18 cellular contexts compared by ENCODE assay signal in the genomic region with DNA sequence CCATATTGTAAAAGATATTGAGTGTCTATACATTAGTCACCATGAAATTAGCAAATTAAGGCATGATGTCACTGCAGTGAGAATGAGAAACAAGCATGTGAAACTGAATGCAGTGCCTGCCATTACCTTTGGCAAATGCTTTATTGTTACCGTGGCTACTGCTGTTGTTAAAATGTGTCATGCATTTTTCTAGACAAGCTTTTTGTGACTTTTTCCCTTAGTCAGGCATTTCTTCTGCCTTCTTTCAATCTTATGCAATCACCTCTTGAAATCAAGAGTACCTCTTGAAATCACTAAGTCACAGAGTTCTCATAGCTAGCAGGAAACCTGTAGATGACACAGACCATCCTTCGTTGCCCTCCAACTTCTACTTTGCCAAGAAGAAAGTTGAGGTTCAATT.
DNase-seq lines count a peak whose midpoint lies in the region; ATAC-seq, FAIRE-seq and TF ChIP-seq lines count a peak whose summit lies in the region.
"Had no signal": no experiment of that assay in that cellular context is flagged by ENCODE, and none has a peak within 500 bp of the region (broad histone marks: within the 10 kb centered on the region; RNA-seq: fewer than 3 reads in every experiment).

No MANE protein-coding gene starts in this region.

- no peaks in the 10 kb centered on the region for H3K79me2 ChIP-seq in astrocyte (ENCODE audit: insufficient read depth, low read length)

- H4K91ac ChIP-seq in IMR-90 (ENCODE audit: insufficient read depth, low read depth, low read length): no peak overlapping the region

- in situ Hi-C loops in IMR-90 (cut with MboI; ENCODE audit: low sequenced_read_pairs): no loop called here

- H3K27me3 Mint-ChIP-seq in astrocyte (ENCODE audit: low read depth, unreplicated experiment): no peaks in the 10 kb centered on the region
- H3K27me3 Mint-ChIP-seq: activated naive CD8-positive, alpha-beta T cell treated with anti-CD3 and anti-CD28 coated beads, Interleukin-2, amount 50 U/mL, for 24 hours had no signal

- no peak overlapping the region for H3K4ac ChIP-seq in IMR-90 (ENCODE audit: low read depth, low read length)

- H3K9ac ChIP-seq in IMR-90 (ENCODE audit: low read depth, low read length): no peak overlapping the region
- H3K9ac ChIP-seq in astrocyte (ENCODE audit: low read length): no peak overlapping the region
- H3K9ac ChIP-seq: KMS-11 had no signal

- no peaks in the 10 kb centered on the region for H3K36me3 Mint-ChIP-seq in astrocyte (ENCODE audit: low read depth, unreplicated experiment)

- no peaks in the 10 kb centered on the region for H3K9me3 Mint-ChIP-seq in astrocyte (ENCODE audit: unreplicated experiment)

- no peak overlapping the region for H2AK5ac ChIP-seq in IMR-90 (ENCODE audit: low read depth, low read length)

- no peaks in the 10 kb centered on the region for H3K36me3 ChIP-seq in IMR-90 (ENCODE audit: control insufficient read depth, insufficient read depth, low read length)
- H3K36me3 ChIP-seq in astrocyte (ENCODE audit: insufficient read depth, low read length): no peaks in the 10 kb centered on the region
- H3K36me3 ChIP-seq in kidney epithelial cell (ENCODE audit: control insufficient read depth, insufficient read depth, low read length): no peaks in the 10 kb centered on the region
- H3K36me3 ChIP-seq in upper lobe of right lung: no peaks in the 10 kb centered on the region

- WGBS in IMR-90 (ENCODE audit: extremely low coverage in 2 of 2, insufficient read length in 1 of 2), 2 experiments: no CpG with 5 or more reads among the region's 2 CpGs

- H3K14ac ChIP-seq in IMR-90 (replicated peaks; ENCODE audit: low read depth, low read length): no peak overlapping the region

- dilution Hi-C loops in IMR-90 (cut with HindIII; ENCODE audit: low sequenced_read_pairs, unreplicated experiment): no loop called here

- DNase-seq in IMR-90 (peak; percentile 73), astrocyte (ENCODE audit: low read depth) (peak; percentile 3), kidney epithelial cell (ENCODE audit: low read depth) (peak; percentile 70), upper lobe of right lung (no peak), NCI-H2029 (lab: John Stamatoyannopoulos, UW) (no peak), NCI-H510A (lab: John Stamatoyannopoulos, UW) (no peak)
- DNase-seq: activated naive CD8-positive, alpha-beta T cell treated with anti-CD3 and anti-CD28 coated beads, Interleukin-2, amount 50 U/mL, for 24 hours; cerebellar nuclear complex; DND-41; NCI-H1105 treated with DMSO at 0.1 percent for 48 hours; NK-92 treated with Interleukin-12 subunit alpha and Interleukin-12 subunit beta, amount 100 ng/mL, for 24 hours; occipital lobe; stimulated activated CD4-positive, alpha-beta T cell treated with anti-CD3 and anti-CD28 coated beads, Interleukin-4, amount 100 ng/mL, for 4 hours had no signal

- H3K27ac ChIP-seq in IMR-90 (ENCODE audit: insufficient read depth, low read length) (no peak overlapping the region), astrocyte (ENCODE audit: low read depth, low read length) (no peak overlapping the region), upper lobe of right lung (no peak overlapping the region)
- H3K27ac ChIP-seq: C4-2B, KMS-11, RWPE1 had no signal

- peak overlapping the region; percentile 58; the same call in 1 of the 2 replicates for H3K18ac ChIP-seq in IMR-90 (ENCODE audit: low read depth, low read length)

- CTCF ChIA-PET in IMR-90 (lab: Yijun Ruan, JAX): no interaction called here

- H3K23ac ChIP-seq in IMR-90 (ENCODE audit: low read depth, low read length): no peak overlapping the region

- no peak overlapping the region for H2BK120ac ChIP-seq in IMR-90 (ENCODE audit: low read depth, low read length)

- H4K5ac ChIP-seq in IMR-90 (ENCODE audit: low read depth, low read length): no peak overlapping the region

- H2BK15ac ChIP-seq in IMR-90 (ENCODE audit: low read depth, low read length): no peak overlapping the region

- no peaks in the 10 kb centered on the region for H3K79me1 ChIP-seq in IMR-90 (ENCODE audit: low read depth in 1 of 2, low read length in 2 of 2)

- H2AK9ac ChIP-seq in IMR-90 (replicated peaks; ENCODE audit: low read depth, low read length, poor library complexity): no peak overlapping the region

- no peak for FAIRE-seq in astrocyte (lab: Jason Lieb, UNC)
- FAIRE-seq: islet of Langerhans had no signal

- H3K56ac ChIP-seq in IMR-90 (ENCODE audit: extremely low read depth, insufficient read depth, low read length): no peak overlapping the region

- POLR2A ChIA-PET in IMR-90 (lab: Charles Lee; ENCODE audit: unreplicated experiment): no interaction called here

- H3K4me1 Mint-ChIP-seq in astrocyte (ENCODE audit: low read depth, unreplicated experiment): peaks cover 1% of the 10 kb centered on the region
- H3K4me1 Mint-ChIP-seq: activated naive CD8-positive, alpha-beta T cell treated with anti-CD3 and anti-CD28 coated beads, Interleukin-2, amount 50 U/mL, for 24 hours had no signal

- no peak overlapping the region for H4K8ac ChIP-seq in IMR-90 (ENCODE audit: low read depth in 2 of 2, low read length in 2 of 2)

- H3K9me3 ChIP-seq in IMR-90 (ENCODE audit: control insufficient read depth, insufficient read depth, low read length): no peaks in the 10 kb centered on the region
- H3K9me3 ChIP-seq in astrocyte (ENCODE audit: insufficient read depth, low read depth, low read length): no peaks in the 10 kb centered on the region
- no peaks in the 10 kb centered on the region for H3K9me3 ChIP-seq in upper lobe of right lung

- no TSS peak for BruUV-seq in IMR-90 (replicated peaks; lab: Mats Ljungman, UMichigan)

- H3K4me3 ChIP-seq in IMR-90 (ENCODE audit: insufficient read depth, low read depth, low read length): no peak overlapping the region
- no peak overlapping the region for H3K4me3 ChIP-seq in astrocyte (ENCODE audit: insufficient read depth, low read depth, low read length)
- H3K4me3 ChIP-seq in kidney epithelial cell (ENCODE audit: low read depth, low read length): no peak overlapping the region
- no peak overlapping the region for H3K4me3 ChIP-seq in upper lobe of right lung

- intact Hi-C loops in IMR-90 (cut with micrococcal nuclease): no loop called here
- intact Hi-C loops in upper lobe of right lung (cut with DNase I): no loop called here

- TF ChIP-seq RAD21 in IMR-90 (IDR thresholded peaks at IDR 0.05; ENCODE audit: low read length): no peak

- H3K4me2 ChIP-seq in IMR-90 (ENCODE audit: low read depth, low read length): no peak overlapping the region; the same call in 1 of the 2 replicates
- no peak overlapping the region for H3K4me2 ChIP-seq in astrocyte (ENCODE audit: low read length)
- H3K4me2 ChIP-seq: KMS-11 had no signal

- no peak overlapping the region for H2BK20ac ChIP-seq in IMR-90 (ENCODE audit: low read depth, low read length)

- no peak for TF ChIP-seq POLR2A in IMR-90 (IDR thresholded peaks at IDR 0.05; ENCODE audit: low read depth, low read length)

- H4K20me1 ChIP-seq in IMR-90 (ENCODE audit: insufficient read depth, low read length) (no peaks in the 10 kb centered on the region), astrocyte (ENCODE audit: insufficient read depth, low read length) (no peaks in the 10 kb centered on the region)

- H3K27me3 ChIP-seq in IMR-90 (ENCODE audit: control insufficient read depth, insufficient read depth, low read length): no peaks in the 10 kb centered on the region
- H3K27me3 ChIP-seq in astrocyte (ENCODE audit: insufficient read depth, low read length): no peaks in the 10 kb centered on the region
- no peaks in the 10 kb centered on the region for H3K27me3 ChIP-seq in kidney epithelial cell (ENCODE audit: control insufficient read depth, insufficient read depth, low read length)
- no peaks in the 10 kb centered on the region for H3K27me3 ChIP-seq in upper lobe of right lung

- H2AFZ ChIP-seq in IMR-90 (replicated peaks; ENCODE audit: low read length, poor library complexity) (no peak overlapping the region), astrocyte (ENCODE audit: low read depth, low read length) (no peak overlapping the region)

- H3K27ac Mint-ChIP-seq in astrocyte (ENCODE audit: unreplicated experiment): peak overlapping the region; percentile 68
- H3K27ac Mint-ChIP-seq: activated naive CD8-positive, alpha-beta T cell treated with anti-CD3 and anti-CD28 coated beads, Interleukin-2, amount 50 U/mL, for 24 hours had no signal

- H3K4me1 ChIP-seq in IMR-90 (ENCODE audit: control insufficient read depth, insufficient read depth, low read length) (peaks cover 6% of the 10 kb centered on the region), astrocyte (ENCODE audit: insufficient read depth, low read length) (no peaks in the 10 kb centered on the region), upper lobe of right lung (no peaks in the 10 kb centered on the region)

- no peak overlapping the region for H3K4me3 Mint-ChIP-seq in astrocyte (ENCODE audit: unreplicated experiment)
- H3K4me3 Mint-ChIP-seq: activated naive CD8-positive, alpha-beta T cell treated with anti-CD3 and anti-CD28 coated beads, Interleukin-2, amount 50 U/mL, for 24 hours had no signal

- ATAC-seq in IMR-90 (ENCODE audit: low read depth) (peak; percentile 15; the same call in 1 of the 2 replicates), upper lobe of right lung (peak; percentile 70), HG02981 (IDR thresholded peaks at IDR 0.05; ENCODE audit: unreplicated experiment) (no peak)
- ATAC-seq: activated naive CD8-positive, alpha-beta T cell treated with anti-CD3 and anti-CD28 coated beads, Interleukin-2, amount 50 U/mL, for 24 hours had no signal

- TF ChIP-seq CTCF in IMR-90 (conservative IDR thresholded peaks at IDR 0.05; ENCODE audit: low read depth, low read length) (no peak), astrocyte (IDR thresholded peaks at IDR 0.05; ENCODE audit: insufficient read depth, low read depth, low read length) (no peak), kidney epithelial cell (IDR thresholded peaks at IDR 0.05; ENCODE audit: insufficient read depth, low read length, poor library complexity, severe bottlenecking) (no peak), upper lobe of right lung (IDR thresholded peaks at IDR 0.05) (no peak)

- H2BK5ac ChIP-seq in IMR-90 (ENCODE audit: low read depth, low read length, poor library complexity, severe bottlenecking): no peak overlapping the region

- no peaks in the 10 kb centered on the region for H3K9me1 ChIP-seq in IMR-90 (ENCODE audit: insufficient read depth, low read length)

TF ChIP-seq in IMR-90, 13 proteins besides CTCF, POLR2A, EP300 and RAD21:
- TF ChIP-seq CHD1 (IDR thresholded peaks at IDR 0.05; ENCODE audit: low read depth, low read length) (no peak), RFX5 (IDR thresholded peaks at IDR 0.05; ENCODE audit: low read depth, low read length) (no peak), CEBPB (IDR thresholded peaks at IDR 0.05; ENCODE audit: low read depth, low read length) (peak; percentile 78), SMC3 (IDR thresholded peaks at IDR 0.05; ENCODE audit: low read depth, low read length) (no peak), MAFK (IDR thresholded peaks at IDR 0.05; ENCODE audit: low read depth, low read length) (peak; percentile 87)

Comparison
In these comparisons a context has a peak if more than half of its experiments do, and no peak if none do; other contexts are left out.
1. DNase-seq: peak in IMR-90 (single experiment), astrocyte (single experiment) and kidney epithelial cell (single experiment); none in upper lobe of right lung (single experiment), NCI-H2029 (single experiment) and NCI-H510A (single experiment).